16 cellular contexts compared by ENCODE assay signal in genomic region chr1:68725353-68725752, GRCh38.
DNase-seq lines count a peak whose midpoint lies in the region; ATAC-seq and TF ChIP-seq lines count a peak whose summit lies in the region.
"Had no signal": no experiment of that assay in that cellular context is flagged by ENCODE, and none has a peak within 500 bp of the region (broad histone marks: within the 10 kb centered on the region; RNA-seq: fewer than 3 reads in every experiment).

No MANE protein-coding gene starts in this region.

- BruUV-seq in Calu3 (replicated peaks; lab: Mats Ljungman, UMichigan): no TSS peak

- peak; percentile 58 for DNase-seq in Calu3
- peak; percentile 2 for DNase-seq in NCI-H2081 treated with DMSO at 0.1 percent for 48 hours (lab: John Stamatoyannopoulos, UW)
- DNase-seq in astrocyte of the spinal cord (ENCODE audit: low read depth, low spot score): peak; percentile 16
- DNase-seq in kidney glomerular epithelial cell (lab: John Stamatoyannopoulos, UW): peak; percentile 6
- DNase-seq in COLO829 (ENCODE audit: low spot score): no peak
- DNase-seq in glutamatergic neuron: no peak
- DNase-seq in superior temporal gyrus (ENCODE audit: extremely low spot score): no peak
- DNase-seq: activated CD8-positive, alpha-beta T cell treated with anti-CD3 and anti-CD28 coated beads, Interleukin-2, amount 10 ng/mL, durations not matched to agents 7 days and 5 days; activated naive CD4-positive, alpha-beta T cell treated with Interleukin-2 at 50 U/mL for 16 hours; colonic mucosa; GF-D8; lower lobe of right lung; OCI-M1; stimulated activated CD4-positive, alpha-beta T cell treated with anti-CD3 and anti-CD28 coated beads, Interleukin-15, amount 100 ng/mL, for 24 hours had no signal

- H3K36me3 Mint-ChIP-seq in Calu3 (ENCODE audit: insufficient read depth, unreplicated experiment) (no peaks in the 10 kb centered on the region), glutamatergic neuron (ENCODE audit: unreplicated experiment) (no peaks in the 10 kb centered on the region)

- intact Hi-C loops in Calu3 (cut with micrococcal nuclease; ENCODE audit: unreplicated experiment): loop anchor here (5.0 kb wide), 1 partner anchor 53 kb away; no protein-coding TSS in a partner anchor

- no peak for TF ChIP-seq CTCF in Calu3 (IDR thresholded peaks at IDR 0.05; ENCODE audit: unreplicated experiment)
- no peak for TF ChIP-seq CTCF in astrocyte of the spinal cord (IDR thresholded peaks at IDR 0.05; ENCODE audit: low read depth, low read length)
- no peak for TF ChIP-seq CTCF in glutamatergic neuron (IDR thresholded peaks at IDR 0.05; ENCODE audit: partially characterized antibody, unreplicated experiment)

- CTCF ChIA-PET in Calu3 (lab: Charles Lee): no interaction called here

- H3K27ac Mint-ChIP-seq in Calu3 (ENCODE audit: unreplicated experiment) (no peak overlapping the region), glutamatergic neuron (ENCODE audit: unreplicated experiment) (no peak overlapping the region)
- H3K27ac Mint-ChIP-seq: activated CD8-positive, alpha-beta T cell treated with anti-CD3 and anti-CD28 coated beads, Interleukin-2, amount 10 ng/mL, durations not matched to agents 7 days and 5 days; T-helper 2 cell treated with Interferon-gamma antibody and Interleukin-4, amounts not matched to agents 5 μg/mL and 100 μg/mL, for 36 hours had no signal

- H3K27me3 Mint-ChIP-seq in Calu3 (ENCODE audit: unreplicated experiment) (no peaks in the 10 kb centered on the region), glutamatergic neuron (ENCODE audit: unreplicated experiment) (no peaks in the 10 kb centered on the region)

- H3K4me3 ChIP-seq in astrocyte of the spinal cord (ENCODE audit: low read depth, low read length): no peak overlapping the region
- H3K4me3 ChIP-seq: colonic mucosa, lower lobe of right lung had no signal

- H3K4me3 Mint-ChIP-seq in Calu3 (ENCODE audit: low read depth, unreplicated experiment) (no peak overlapping the region), glutamatergic neuron (ENCODE audit: unreplicated experiment) (no peak overlapping the region)
- H3K4me3 Mint-ChIP-seq: activated CD8-positive, alpha-beta T cell treated with anti-CD3 and anti-CD28 coated beads, Interleukin-2, amount 10 ng/mL, durations not matched to agents 7 days and 5 days; T-helper 2 cell treated with Interferon-gamma antibody and Interleukin-4, amounts not matched to agents 5 μg/mL and 100 μg/mL, for 36 hours had no signal

- in situ Hi-C loops in astrocyte of the spinal cord (cut with HindIII; ENCODE audit: low sequenced_read_pairs): no loop called here

- H3K9me3 Mint-ChIP-seq in Calu3 (ENCODE audit: low read depth, unreplicated experiment) (no peaks in the 10 kb centered on the region), glutamatergic neuron (ENCODE audit: unreplicated experiment) (no peaks in the 10 kb centered on the region)
- H3K9me3 Mint-ChIP-seq: T-helper 2 cell treated with Interferon-gamma antibody and Interleukin-4, amounts not matched to agents 5 μg/mL and 100 μg/mL, for 36 hours had no signal

- H3K4me1 Mint-ChIP-seq in Calu3 (ENCODE audit: low read depth, unreplicated experiment): peaks cover 10% of the 10 kb centered on the region
- H3K4me1 Mint-ChIP-seq in glutamatergic neuron (ENCODE audit: low read depth, unreplicated experiment): no peaks in the 10 kb centered on the region

- ATAC-seq in HG02678 (IDR thresholded peaks at IDR 0.05; ENCODE audit: unreplicated experiment): no peak
- ATAC-seq: activated CD8-positive, alpha-beta T cell treated with anti-CD3 and anti-CD28 coated beads, Interleukin-2, amount 10 ng/mL, durations not matched to agents 7 days and 5 days; lower lobe of right lung had no signal

Comparison
In these comparisons a context has a peak if more than half of its experiments do, and no peak if none do; other contexts are left out.
1. DNase-seq: peak in Calu3 (single experiment), NCI-H2081 treated with DMSO at 0.1 percent for 48 hours (single experiment), astrocyte of the spinal cord (single experiment) and kidney glomerular epithelial cell (single experiment); none in COLO829 (single experiment), glutamatergic neuron (single experiment) and superior temporal gyrus (single experiment).